In genomic region chr14:35532783-35533356, GRCh38 we compare ENCODE assay signal across 8 cellular contexts. TPM values are rescaled to one million over a fixed set of nuclear protein-coding genes. Genes with fewer than 3 reads are reported as not detected.
DNase-seq lines count a peak whose midpoint lies in the region; ATAC-seq, FAIRE-seq and TF ChIP-seq lines count a peak whose summit lies in the region.

No MANE protein-coding gene starts in this region.

- H3K9ac ChIP-seq in PC-3 (ENCODE audit: low read length): no peak overlapping the region

- H3K79me2 ChIP-seq in PC-3 (ENCODE audit: low read length): no peaks in the 10 kb centered on the region

- peak overlapping the region; percentile 93 for H2AFZ ChIP-seq in PC-3 (ENCODE audit: low read length)

- peaks cover 65% of the 10 kb centered on the region for H3K27me3 ChIP-seq in PC-3 (ENCODE audit: low read length)
- H3K27me3 ChIP-seq in esophagus squamous epithelium: peaks cover 4 to 84% (median 28%) of the 10 kb centered on the region in 4 donors
- H3K27me3 ChIP-seq in small intestine (ENCODE audit: control insufficient read depth in 2 of 2, insufficient read depth in 2 of 2, low read length in 2 of 2): peaks cover 2 to 22% of the 10 kb centered on the region in 2 donors

- H3K9me3 ChIP-seq in PC-3 (ENCODE audit: low read length): no peaks in the 10 kb centered on the region
- no peaks in the 10 kb centered on the region for H3K9me3 ChIP-seq in esophagus squamous epithelium
- no peaks in the 10 kb centered on the region for H3K9me3 ChIP-seq in small intestine (ENCODE audit: control insufficient read depth, low read depth)

- H3K36me3 ChIP-seq in PC-3 (ENCODE audit: low read depth, low read length): no peaks in the 10 kb centered on the region
- H3K36me3 ChIP-seq in esophagus squamous epithelium: peaks cover 0 to 6% (median 0%) of the 10 kb centered on the region in 3 donors
- H3K36me3 ChIP-seq in small intestine (ENCODE audit: control insufficient read depth in 2 of 2, insufficient read depth in 2 of 2, low read length in 2 of 2): no peaks in the 10 kb centered on the region

- peak overlapping the region; percentile 92 for H3K4me2 ChIP-seq in PC-3 (ENCODE audit: low read length)

- H3K27ac ChIP-seq in PC-3 (ENCODE audit: low read length): no peak overlapping the region
- H3K27ac ChIP-seq in esophagus squamous epithelium: no peak overlapping the region
- no peak overlapping the region for H3K27ac ChIP-seq in small intestine (ENCODE audit: low read depth in 1 of 2, low read length in 1 of 2)

- FAIRE-seq in small intestine (lab: Jason Lieb, UNC): no peak

- H4K20me1 ChIP-seq in PC-3 (ENCODE audit: low read length): no peaks in the 10 kb centered on the region

- TF ChIP-seq CTCF in PC-3 (conservative IDR thresholded peaks at IDR 0.05; ENCODE audit: low read depth, low read length) (no peak), esophagus squamous epithelium (IDR thresholded peaks at IDR 0.05) (no peak)

- BruUV-seq in PC-3 (replicated peaks; lab: Mats Ljungman, UMichigan): no TSS peak

- H3K9me2 ChIP-seq in PC-3 (replicated peaks; ENCODE audit: low read length): no peaks in the 10 kb centered on the region

- intact Hi-C loops in PC-3 (cut with micrococcal nuclease): loop anchor here (1.0 to 10.0 kb wide), 2 partner anchors 154 to 282 kb away; no protein-coding TSS in a partner anchor
- intact Hi-C loops in esophagus squamous epithelium (cut with DNase I): no loop called here

- H3K4me1 ChIP-seq in PC-3 (ENCODE audit: insufficient read depth, low read length): no peaks in the 10 kb centered on the region; the same call in 1 of the 2 replicates
- H3K4me1 ChIP-seq in esophagus squamous epithelium: peaks cover 26 to 33% (median 27%) of the 10 kb centered on the region in 3 donors
- H3K4me1 ChIP-seq in small intestine (ENCODE audit: control insufficient read depth in 2 of 2, insufficient read depth in 1 of 2, low read depth in 1 of 2, low read length in 1 of 2): peaks cover 3 to 8% of the 10 kb centered on the region in 2 donors

- WGBS in esophagus squamous epithelium, 2 donors: 10 to 13% methylated on average over 6 of the region's 6 CpGs
- 12 to 14% (median 12%) methylated on average over 6 of the region's 6 CpGs for WGBS in small intestine, 3 donors

- POLR2A ChIA-PET in PC-3 (lab: Charles Lee; ENCODE audit: unreplicated experiment): no interaction called here

- peak overlapping the region; percentile 75 for H3K4me3 ChIP-seq in PC-3 (ENCODE audit: low read length)
- H3K4me3 ChIP-seq in esophagus squamous epithelium: peak overlapping the region; percentile 41 to 77 (median 56)
- H3K4me3 ChIP-seq in small intestine (ENCODE audit: low read depth in 1 of 2, low read length in 2 of 2): peak overlapping the region in 1 of 2 donors; percentile 56

- no peak for ATAC-seq in PC-3

- CTCF ChIA-PET in PC-3 (lab: Charles Lee): interaction anchor here (0.7 to 1.2 kb wide), 3 partner anchors 31 to 285 kb away, joined by 4 to 5 read pairs (median 5); no protein-coding TSS in a partner anchor

- H3F3A ChIP-seq in PC-3 (ENCODE audit: low read length, unreplicated experiment): no peaks in the 10 kb centered on the region

- TF ChIP-seq POLR2A in esophagus squamous epithelium (IDR thresholded peaks at IDR 0.05): no peak

- DNase-seq in NCI-H2196 (lab: John Stamatoyannopoulos, UW; ENCODE audit: unreplicated experiment): peak; percentile 35
- no peak for DNase-seq in NCI-H2196 treated with DMSO at 0.1 percent for 48 hours (lab: John Stamatoyannopoulos, UW; ENCODE audit: unreplicated experiment)
- DNase-seq in PC-3: no peak
- DNase-seq in esophagus squamous epithelium (lab: John Stamatoyannopoulos, UW): no peak
- DNase-seq in small intestine: peak; percentile 3
- no peak for DNase-seq in stimulated activated CD4-positive, alpha-beta T cell treated with anti-CD3 and anti-CD28 coated beads, Interleukin-15, amount 100 ng/mL, for 24 hours
- no peak for DNase-seq in activated effector memory CD4-positive, alpha-beta T cell treated with anti-CD3 and anti-CD28 coated beads, Interleukin-2, amount 50 U/mL, for 16 hours
- no peak for DNase-seq in NCI-H345 treated with DMSO at 0.1 percent for 48 hours (lab: John Stamatoyannopoulos, UW; ENCODE audit: unreplicated experiment)

RNA-seq across cellular contexts. Expression of gene INSM2, which starts 1.1 kb away (rescaled TPM):
- total RNA-seq in PC-3 (2014; rRNA removed) (0.07 TPM in 1 of 2 replicates, not detected in the other), esophagus squamous epithelium (not detected)
- under 1 TPM in 1 of 3 donors, not detected in 2; 0.01 TPM for polyA plus RNA-seq in small intestine

Comparison
In these comparisons a context has a peak if more than half of its experiments do, and no peak if none do; other contexts are left out.
1. DNase-seq: peak in NCI-H2196 (single experiment) and small intestine (single experiment); none in NCI-H2196 treated with DMSO at 0.1 percent for 48 hours (single experiment), PC-3 (single experiment), esophagus squamous epithelium (single experiment), stimulated activated CD4-positive, alpha-beta T cell treated with anti-CD3 and anti-CD28 coated beads, Interleukin-15, amount 100 ng/mL, for 24 hours (single experiment), activated effector memory CD4-positive, alpha-beta T cell treated with anti-CD3 and anti-CD28 coated beads, Interleukin-2, amount 50 U/mL, for 16 hours (single experiment) and NCI-H345 treated with DMSO at 0.1 percent for 48 hours (single experiment).